ENCODE assay signal across 8 cellular contexts in genomic region chr18:45839415-45840395, GRCh38. TPM values are rescaled to one million over a fixed set of nuclear protein-coding genes. Genes with fewer than 3 reads are reported as not detected.
DNase-seq lines count a peak whose midpoint lies in the region; ATAC-seq, FAIRE-seq and TF ChIP-seq lines count a peak whose summit lies in the region.

No MANE protein-coding gene starts in this region.

- peaks cover 9% of the 10 kb centered on the region for H3K4me1 Mint-ChIP-seq in activated T-helper 17 cell treated with anti-CD3 and anti-CD28 coated beads, Interleukin-2, amount 50 U/mL, for 72 hours

- peak; percentile 82 for TF ChIP-seq CTCF in AG09319 (IDR thresholded peaks at IDR 0.05; ENCODE audit: low read depth, low read length)
- peak; percentile 31 for TF ChIP-seq CTCF in GM12865 (IDR thresholded peaks at IDR 0.05; ENCODE audit: insufficient read depth, low read depth, low read length, missing control alignments)
- peak in 5 of 7 experiments; percentile 36 to 55 (median 46) for TF ChIP-seq CTCF in stomach (IDR thresholded peaks at IDR 0.05)
- no peak for TF ChIP-seq CTCF in sigmoid colon (IDR thresholded peaks at IDR 0.05)

- 51 to 64% (median 56%) methylated on average over 12 to 13 of the region's 13 CpGs for WGBS in stomach, 5 donors
- WGBS in sigmoid colon, 2 donors = 50 to 64% methylated on average over 13 of the region's 13 CpGs

- peaks cover 35% of the 10 kb centered on the region for H3K27me3 Mint-ChIP-seq in activated T-helper 17 cell treated with anti-CD3 and anti-CD28 coated beads, Interleukin-2, amount 50 U/mL, for 72 hours

- H3K27me3 ChIP-seq in stomach = peaks cover 0 to 40% (median 16%) of the 10 kb centered on the region in 3 donors
- peaks cover 23 to 67% (median 44%) of the 10 kb centered on the region in 3 donors for H3K27me3 ChIP-seq in sigmoid colon

- intact Hi-C loops in stomach (cut with DNase I; ENCODE audit: low total_unique reads) (loop anchor here (10.0 kb wide), 1 partner anchor 125 kb away; no protein-coding TSS in a partner anchor), sigmoid colon (cut with DNase I) (loop anchor here (10.0 kb wide), 1 partner anchor 65 kb away; no protein-coding TSS in a partner anchor)

- TF ChIP-seq POLR2A in stomach (IDR thresholded peaks at IDR 0.05) = no peak
- TF ChIP-seq POLR2A in sigmoid colon (IDR thresholded peaks at IDR 0.05) = no peak
- no peak for TF ChIP-seq POLR2A in H54 (IDR thresholded peaks at IDR 0.05; ENCODE audit: low read depth, low read length)

- TF ChIP-seq EP300 in stomach (IDR thresholded peaks at IDR 0.05) = no peak
- TF ChIP-seq EP300 in sigmoid colon (IDR thresholded peaks at IDR 0.05) = no peak

- H3K9me3 Mint-ChIP-seq in activated T-helper 17 cell treated with anti-CD3 and anti-CD28 coated beads, Interleukin-2, amount 50 U/mL, for 72 hours = no peaks in the 10 kb centered on the region

- H3K4me3 Mint-ChIP-seq in activated T-helper 17 cell treated with anti-CD3 and anti-CD28 coated beads, Interleukin-2, amount 50 U/mL, for 72 hours = no peak overlapping the region

- H3K27ac Mint-ChIP-seq in activated T-helper 17 cell treated with anti-CD3 and anti-CD28 coated beads, Interleukin-2, amount 50 U/mL, for 72 hours = no peak overlapping the region

- ATAC-seq in activated T-helper 17 cell treated with anti-CD3 and anti-CD28 coated beads, Interleukin-2, amount 50 U/mL, for 72 hours (replicated peaks) = peak; percentile 55

- H3K36me3 ChIP-seq in stomach (no peaks in the 10 kb centered on the region), sigmoid colon (no peaks in the 10 kb centered on the region)

- H3K4me3 ChIP-seq in GM12865 (ENCODE audit: low read depth, low read length) (no peak overlapping the region), stomach (no peak overlapping the region), sigmoid colon (no peak overlapping the region)

- FAIRE-seq in H54 (lab: Jason Lieb, UNC) = no peak

- H3K9me3 ChIP-seq in stomach (no peaks in the 10 kb centered on the region), sigmoid colon (no peaks in the 10 kb centered on the region)

- no peaks in the 10 kb centered on the region for H3K36me3 Mint-ChIP-seq in activated T-helper 17 cell treated with anti-CD3 and anti-CD28 coated beads, Interleukin-2, amount 50 U/mL, for 72 hours (ENCODE audit: low read depth)

- peaks cover 26 to 46% (median 39%) of the 10 kb centered on the region in 4 donors for H3K4me1 ChIP-seq in stomach
- H3K4me1 ChIP-seq in sigmoid colon = peaks cover 0 to 24% (median 20%) of the 10 kb centered on the region in 4 donors

- no peak for DNase-seq in AG09319 (ENCODE audit: extremely low read depth, low read depth)
- DNase-seq in GM12865 (ENCODE audit: low read depth) = peak; percentile 47
- peak; percentile 54 for DNase-seq in NCI-H1092 (lab: John Stamatoyannopoulos, UW)
- peak; percentile 70 for DNase-seq in hepatic stellate cell (ENCODE audit: low spot score)
- peak; percentile 67 for DNase-seq in stomach
- no peak for DNase-seq in sigmoid colon
- no peak for DNase-seq in H54 (ENCODE audit: insufficient read length, low spot score)

- no peak overlapping the region for H3K27ac ChIP-seq in stomach
- no peak overlapping the region for H3K27ac ChIP-seq in sigmoid colon

RNA-seq across cellular contexts. Expression of gene SIGLEC15, which starts 14.2 kb away (rescaled TPM):
- not detected for total RNA-seq in activated T-helper 17 cell treated with anti-CD3 and anti-CD28 coated beads, Interleukin-2, amount 50 U/mL, for 72 hours
- total RNA-seq in stomach = 1 to 10 TPM in 1 of 5 donors, under 1 TPM in 1, not detected in 3; 0.92 to 5.5 TPM
- under 1 TPM; 0.10 to 0.76 (median 0.25) TPM for polyA plus RNA-seq in stomach
- under 1 TPM in 1 of 4 donors, not detected in 3; 0.16 TPM for total RNA-seq in sigmoid colon
- polyA plus RNA-seq in sigmoid colon = under 1 TPM; 0.09 to 0.60 (median 0.46) TPM

Comparison
In these comparisons a context has a peak if more than half of its experiments do, and no peak if none do; other contexts are left out.
1. DNase-seq: peak in GM12865 (single experiment), NCI-H1092 (single experiment), hepatic stellate cell (single experiment) and stomach (single experiment); none in AG09319 (single experiment), sigmoid colon (single experiment) and H54 (single experiment).
2. CTCF ChIP-seq: peak in AG09319 (single experiment), GM12865 (single experiment) and stomach (5 of 7); none in sigmoid colon (0 of 4).